ENCODE assay signal across 13 cellular contexts in genomic region chr6:135686784-135687301, GRCh38.
DNase-seq lines count a peak whose midpoint lies in the region; ATAC-seq and TF ChIP-seq lines count a peak whose summit lies in the region.
"Had no signal": no experiment of that assay in that cellular context is flagged by ENCODE, and none has a peak within 500 bp of the region (broad histone marks: within the 10 kb centered on the region; RNA-seq: fewer than 3 reads in every experiment).

No MANE protein-coding gene starts in this region.

- no peaks in the 10 kb centered on the region for H3K4me1 ChIP-seq in BE2C

- no peaks in the 10 kb centered on the region for H4K20me1 ChIP-seq in neural cell (ENCODE audit: insufficient read depth)

- TF ChIP-seq CTCF in neural cell (IDR thresholded peaks at IDR 0.05; ENCODE audit: poor library complexity, severe bottlenecking) (no peak), BE2C (IDR thresholded peaks at IDR 0.05; ENCODE audit: low read depth, low read length) (no peak), type B pancreatic cell (conservative IDR thresholded peaks at IDR 0.05) (no peak)

- peaks cover 5% of the 10 kb centered on the region for H3K4me1 Mint-ChIP-seq in type B pancreatic cell (ENCODE audit: unreplicated experiment)
- H3K4me1 Mint-ChIP-seq: CD8-positive, alpha-beta memory T cell had no signal

- ATAC-seq in esophagus mucosa (peak; percentile 29), GM19452 (IDR thresholded peaks at IDR 0.05; ENCODE audit: unreplicated experiment) (no peak)
- ATAC-seq: activated CD4-positive, CD25-positive, alpha-beta regulatory T cell treated with anti-CD3 and anti-CD28 coated beads, Interleukin-2, amount 50 U/mL, for 24 hours; activated T-cell treated with anti-CD3 and anti-CD28 coated beads, Interleukin-2, amount 50 U/mL, for 4 hours had no signal

- H3K9me3 ChIP-seq in neural cell (ENCODE audit: low read length): no peaks in the 10 kb centered on the region
- no peaks in the 10 kb centered on the region for H3K9me3 ChIP-seq in BE2C

- H3K36me3 Mint-ChIP-seq in type B pancreatic cell: no peaks in the 10 kb centered on the region
- H3K36me3 Mint-ChIP-seq: CD8-positive, alpha-beta memory T cell had no signal

- H3F3A ChIP-seq in neural cell (ENCODE audit: insufficient read depth, low read length, poor library complexity, severe bottlenecking): no peaks in the 10 kb centered on the region

- no peaks in the 10 kb centered on the region for H3K79me2 ChIP-seq in neural cell (replicated peaks; ENCODE audit: insufficient read depth, low read length)

- TF ChIP-seq RAD21 in neural cell (conservative IDR thresholded peaks at IDR 0.05): peak; percentile 15

- no peaks in the 10 kb centered on the region for H3K9me2 ChIP-seq in neural cell (ENCODE audit: insufficient read depth, low read length)

- H3K27me3 ChIP-seq in neural cell (ENCODE audit: insufficient read depth, low read depth, low read length): no peaks in the 10 kb centered on the region
- H3K27me3 ChIP-seq in BE2C: no peaks in the 10 kb centered on the region
- H3K27me3 ChIP-seq: cardiac muscle cell had no signal

- H3K27ac Mint-ChIP-seq in type B pancreatic cell: no peak overlapping the region
- H3K27ac Mint-ChIP-seq: CD8-positive, alpha-beta memory T cell had no signal

- H3K4me2 ChIP-seq in neural cell (ENCODE audit: low read length): no peak overlapping the region

- H3K4me3 ChIP-seq in neural cell (ENCODE audit: low read length) (no peak overlapping the region), BE2C (ENCODE audit: low read depth, low read length) (no peak overlapping the region)
- H3K4me3 ChIP-seq: cardiac muscle cell had no signal

- DNase-seq in CD1c-positive myeloid dendritic cell (ENCODE audit: extremely low spot score): peak; percentile 17
- DNase-seq in NOMO-1 (lab: John Stamatoyannopoulos, UW; ENCODE audit: unreplicated experiment in 2 of 2): peak; percentile 70 to 88
- DNase-seq in BE2C: no peak
- DNase-seq in type B pancreatic cell (ENCODE audit: extremely low spot score, unreplicated experiment): no peak
- DNase-seq in stimulated activated CD4-positive, alpha-beta T cell treated with anti-CD3 and anti-CD28 coated beads, Interleukin-2, amount 100 ng/mL, for 48 hours: no peak
- DNase-seq: activated T-cell treated with anti-CD3 and anti-CD28 coated beads, Interleukin-2, amount 50 U/mL, for 4 hours; CD8-positive, alpha-beta memory T cell; H7 had no signal

- no peaks in the 10 kb centered on the region for H3K9me3 Mint-ChIP-seq in type B pancreatic cell
- H3K9me3 Mint-ChIP-seq: activated T-cell treated with anti-CD3 and anti-CD28 coated beads, Interleukin-2, amount 50 U/mL, for 4 hours; CD8-positive, alpha-beta memory T cell had no signal

- no peaks in the 10 kb centered on the region for H3K27me3 Mint-ChIP-seq in type B pancreatic cell

- peak; percentile 57 for TF ChIP-seq EP300 in neural cell (conservative IDR thresholded peaks at IDR 0.05; ENCODE audit: poor library complexity, severe bottlenecking)

- H2AFZ ChIP-seq in neural cell (ENCODE audit: low read depth, low read length): no peak overlapping the region

- peak overlapping the region; percentile 68 for H3K27ac ChIP-seq in neural cell (ENCODE audit: low read length)
- H3K27ac ChIP-seq: cardiac muscle cell had no signal

- no peak overlapping the region for H3K4me3 Mint-ChIP-seq in type B pancreatic cell
- H3K4me3 Mint-ChIP-seq: activated T-cell treated with anti-CD3 and anti-CD28 coated beads, Interleukin-2, amount 50 U/mL, for 4 hours; CD8-positive, alpha-beta memory T cell had no signal

- no peaks in the 10 kb centered on the region for H3K36me3 ChIP-seq in neural cell (ENCODE audit: insufficient read depth, low read length)
- no peaks in the 10 kb centered on the region for H3K36me3 ChIP-seq in BE2C
- H3K36me3 ChIP-seq: cardiac muscle cell had no signal

- H3K9ac ChIP-seq in neural cell (ENCODE audit: low read length): peak overlapping the region; percentile 10

TF ChIP-seq in neural cell, 6 proteins besides CTCF, POLR2A, EP300 and RAD21:
- TF ChIP-seq REST (IDR thresholded peaks at IDR 0.05; ENCODE audit: borderline replicate concordance): peak; percentile 79
- no peak for TF ChIP-seq POLR2AphosphoS5 (IDR thresholded peaks at IDR 0.05)
- no peak for TF ChIP-seq SMC3 (conservative IDR thresholded peaks at IDR 0.05; ENCODE audit: poor library complexity)

Comparison
In these comparisons a context has a peak if more than half of its experiments do, and no peak if none do; other contexts are left out.
1. DNase-seq: peak in CD1c-positive myeloid dendritic cell (single experiment) and NOMO-1 (2 of 2); none in BE2C (single experiment), type B pancreatic cell (single experiment) and stimulated activated CD4-positive, alpha-beta T cell treated with anti-CD3 and anti-CD28 coated beads, Interleukin-2, amount 100 ng/mL, for 48 hours (0 of 2).